Comparison of ENCODE assay signal across 8 cellular contexts in genomic region chr1:87292684-87293493, GRCh38. TPM values are rescaled to one million over a fixed set of nuclear protein-coding genes. Genes with fewer than 3 reads are reported as not detected.
A peak's percentile ranks its signal among the peaks of the same experiment; 100 is the strongest.
DNase-seq lines count a peak whose midpoint lies in the region; ATAC-seq, FAIRE-seq and TF ChIP-seq lines count a peak whose summit lies in the region.

No MANE protein-coding gene starts in this region.

- no peaks in the 10 kb centered on the region for H3K9me3 ChIP-seq in K562 (replicated peaks; ENCODE audit: control insufficient read depth, insufficient read depth, low read depth, low read length)

- no peak overlapping the region for H3K4me2 ChIP-seq in K562 (ENCODE audit: insufficient read depth, low read length)

- 2% methylated on average over 9 of the region's 9 CpGs for WGBS in K562 (ENCODE audit: insufficient coverage, low coverage, missing lambda C conversion rate)

- TF ChIP-seq EP300 in K562 (IDR thresholded peaks at IDR 0.05; ENCODE audit: low read length), result no peak

- intact Hi-C loops in K562 (cut with micrococcal nuclease), result loop anchor here (2.0 kb wide), 2 partner anchors 158 to 660 kb away; no protein-coding TSS in a partner anchor

- no peak overlapping the region for H2AFZ ChIP-seq in K562 (ENCODE audit: low read depth, low read length)

- no TSS peak for BruUV-seq in K562 (replicated peaks; lab: Mats Ljungman, UMichigan)

- peak; percentile 68 to 84 (median 71) for TF ChIP-seq CTCF in K562 (IDR thresholded peaks at IDR 0.05 in 2 of 3, conservative IDR thresholded peaks at IDR 0.05 in 1 of 3; ENCODE audit: insufficient read depth in 2 of 3, low read depth in 1 of 3, low read length in 3 of 3)

- no peaks in the 10 kb centered on the region for H3K79me2 ChIP-seq in K562 (ENCODE audit: control insufficient read depth, insufficient read depth, low read length)

- TF ChIP-seq POLR2A in K562 (conservative IDR thresholded peaks at IDR 0.05), result no peak

- peaks cover 5 to 14% of the 10 kb centered on the region in 2 experiments; a peak in 3 of 5 replicates for H3K27me3 ChIP-seq in K562 (ENCODE audit: control insufficient read depth in 2 of 2, insufficient read depth in 2 of 2, low read length in 2 of 2)

- no peaks in the 10 kb centered on the region for H3K36me3 ChIP-seq in K562 (ENCODE audit: control insufficient read depth, insufficient read depth, low read length)

- H4K20me1 ChIP-seq in K562 (replicated peaks; ENCODE audit: control insufficient read depth, insufficient read depth, low read length), result no peaks in the 10 kb centered on the region

- no peak overlapping the region for H3K9ac ChIP-seq in K562 (ENCODE audit: insufficient read depth in 1 of 2, low read depth in 2 of 2, low read length in 2 of 2)

- in situ Hi-C loops in K562 (cut with MboI), result loop anchor here (25.0 kb wide), 1 partner anchor 644 kb away; no protein-coding TSS in a partner anchor

- H3K4me3 ChIP-seq in K562, result no peak overlapping the region

- peak; percentile 74 for FAIRE-seq in K562 (lab: Jason Lieb, UNC)

- no peak overlapping the region for H3K27ac ChIP-seq in K562 (ENCODE audit: extremely low read depth, low read depth, low read length)

- H3K9me1 ChIP-seq in K562 (ENCODE audit: control insufficient read depth, insufficient read depth, low read length), result no peaks in the 10 kb centered on the region

- CTCF ChIA-PET in K562 (lab: Yijun Ruan, JAX; ENCODE audit: low intra/inter-chr PET ratio), result interaction anchor here (0.6 to 2.0 kb wide), 5 partner anchors 141 to 1483 kb away, joined by 3 to 12 read pairs (median 3); no protein-coding TSS in a partner anchor

- ATAC-seq in K562 (peak; percentile 92), GM21576 (IDR thresholded peaks at IDR 0.05; ENCODE audit: unreplicated experiment) (no peak)

- POLR2A ChIA-PET in K562 (lab: Yijun Ruan, JAX), result no interaction called here

- DNase-seq in D341Med (ENCODE audit: low spot score) (peak; percentile 63), H4 (ENCODE audit: low spot score) (peak; percentile 37), NCI-H1436 (lab: John Stamatoyannopoulos, UW) (peak; percentile 76), T-helper 9 cell (peak; percentile 58), K562 (ENCODE audit: extremely low read depth in 1 of 4, low spot score in 3 of 4) (peak; percentile 49 to 77 (median 58)), inferior parietal cortex (ENCODE audit: extremely low spot score) (peak; percentile 82)
- peak; percentile 40 for DNase-seq in stimulated activated CD4-positive, alpha-beta T cell treated with anti-CD3 and anti-CD28 coated beads, Interleukin-1b, Interleukin-23, amount 100 ng/mL, for 48 hours

- TF ChIP-seq RAD21 in K562 (CRISPR knock-in tag; conservative IDR thresholded peaks at IDR 0.05 in 1 of 2, IDR thresholded peaks at IDR 0.05 in 1 of 2), result peak; percentile 87 to 89

- H3K4me1 ChIP-seq in K562 (replicated peaks in 1 of 2; ENCODE audit: control insufficient read depth in 2 of 2, insufficient read depth in 2 of 2, low read length in 2 of 2), result no peaks in the 10 kb centered on the region

TF ChIP-seq in K562, 482 proteins besides CTCF, POLR2A, EP300 and RAD21 (continues in another document):
- TF ChIP-seq ZBED1 (IDR thresholded peaks at IDR 0.05) (no peak), MCM3 (IDR thresholded peaks at IDR 0.05) (no peak), ASH1L (IDR thresholded peaks at IDR 0.05; ENCODE audit: borderline replicate concordance, low read depth, partially characterized antibody) (no peak), CREM (IDR thresholded peaks at IDR 0.05; ENCODE audit: low read depth) (no peak), ZNF398 (CRISPR knock-in tag; IDR thresholded peaks at IDR 0.05) (no peak), ZBTB9 (CRISPR knock-in tag; IDR thresholded peaks at IDR 0.05) (no peak), SAP30 (IDR thresholded peaks at IDR 0.05; ENCODE audit: borderline replicate concordance, insufficient read depth, low read depth, low read length, poor library complexity, severe bottlenecking) (no peak), SMC3 (conservative IDR thresholded peaks at IDR 0.05; ENCODE audit: insufficient read depth, low read depth, low read length) (peak; percentile 67), RFX5 (IDR thresholded peaks at IDR 0.05; ENCODE audit: low read depth, low read length) (no peak), POLR2AphosphoS5 (IDR thresholded peaks at IDR 0.05; ENCODE audit: control insufficient read depth, insufficient read depth, low read depth, low read length) (no peak), ARID2 (IDR thresholded peaks at IDR 0.05) (0 out of 2 replicates have a peak, but pooled peaks have one; percentile 19)
- TF ChIP-seq, protein P1, sequence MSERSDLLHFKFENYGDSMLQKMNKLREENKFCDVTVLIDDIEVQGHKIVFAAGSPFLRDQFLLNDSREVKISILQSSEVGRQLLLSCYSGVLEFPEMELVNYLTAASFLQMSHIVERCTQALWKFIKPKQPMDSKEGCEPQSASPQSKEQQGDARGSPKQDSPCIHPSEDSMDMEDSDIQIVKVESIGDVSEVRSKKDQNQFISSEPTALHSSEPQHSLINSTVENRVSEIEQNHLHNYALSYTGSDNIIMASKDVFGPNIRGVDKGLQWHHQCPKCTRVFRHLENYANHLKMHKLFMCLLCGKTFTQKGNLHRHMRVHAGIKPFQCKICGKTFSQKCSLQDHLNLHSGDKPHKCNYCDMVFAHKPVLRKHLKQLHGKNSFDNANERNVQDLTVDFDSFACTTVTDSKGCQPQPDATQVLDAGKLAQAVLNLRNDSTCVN (CRISPR knock-in tag; IDR thresholded peaks at IDR 0.05), result no peak
- TF ChIP-seq, protein P2, sequence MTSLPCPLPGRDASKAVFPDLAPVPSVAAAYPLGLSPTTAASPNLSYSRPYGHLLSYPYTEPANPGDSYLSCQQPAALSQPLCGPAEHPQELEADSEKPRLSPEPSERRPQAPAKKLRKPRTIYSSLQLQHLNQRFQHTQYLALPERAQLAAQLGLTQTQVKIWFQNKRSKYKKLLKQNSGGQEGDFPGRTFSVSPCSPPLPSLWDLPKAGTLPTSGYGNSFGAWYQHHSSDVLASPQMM (CRISPR knock-in tag; IDR thresholded peaks at IDR 0.05), result no peak
- TF ChIP-seq, protein P3, sequence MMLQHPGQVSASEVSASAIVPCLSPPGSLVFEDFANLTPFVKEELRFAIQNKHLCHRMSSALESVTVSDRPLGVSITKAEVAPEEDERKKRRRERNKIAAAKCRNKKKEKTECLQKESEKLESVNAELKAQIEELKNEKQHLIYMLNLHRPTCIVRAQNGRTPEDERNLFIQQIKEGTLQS (IDR thresholded peaks at IDR 0.05), result no peak
- TF ChIP-seq, protein P3 (CRISPR knock-in tag; conservative IDR thresholded peaks at IDR 0.05), result no peak

RNA-seq across cellular contexts. Expression of gene LMO4, which starts 35.8 kb away (rescaled TPM):
- total RNA-seq in H4 (2014; rRNA removed; shearing (Covaris generic)), result 28.2 and 33.9 TPM in 2 replicates
- 7.3 and 9.3 TPM in 2 replicates for total RNA-seq in K562 (2011; cell fraction: chromatin; rRNA removed; ENCODE audit: low replicate concordance)
- 6.3 and 8.3 TPM in 2 replicates for total RNA-seq in K562 (2011; cell fraction: nucleolus; rRNA removed)
- 7.6 and 10.4 TPM in 2 replicates for total RNA-seq in K562 (2011; cell fraction: nucleoplasm; rRNA removed)
- total RNA-seq in K562 (2014; rRNA removed) (12.7 and 13.4 TPM in 2 replicates), K562 (2014; rRNA removed; fragmentation: Illumina TruSeq; extraction: Trizol) (23.3 and 24.3 TPM in 2 replicates), K562 (2015; rRNA removed; fragmentation: Illumina TruSeq; extraction: Trizol) (16.0 and 17.5 TPM in 2 replicates), K562 (2021) (32.0 and 32.9 TPM in 2 replicates)
- polyA plus RNA-seq in K562 (2011; rRNA removed) (35.3 and 40.4 TPM in 2 replicates), K562 (2014; fragmentation: Illumina TruSeq; extraction: Trizol) (24.3 and 33.2 TPM in 2 replicates), K562 (2014; fragmentation: Nextera tagmentation; extraction: Ambion mirVana) (1 to 10 TPM; 3.1 to 3.5 TPM), K562 (2014; rRNA removed) (22.4 and 23.9 TPM in 2 replicates)
- polyA plus RNA-seq in K562 (2011; cell fraction: cytosol; rRNA removed), result 30.5 and 34.8 TPM in 2 replicates
- polyA plus RNA-seq in K562 (2011; cell fraction: nucleus; rRNA removed), result 26.9 and 35.6 TPM in 2 replicates
- polyA plus RNA-seq in K562 (2012), result 23.1 and 41.8 TPM in 2 replicates
- polyA minus RNA-seq in K562 (2011; rRNA and poly(A)+ RNA removed), result 17.1 and 18.6 TPM in 2 replicates
- 7.4 and 7.5 TPM in 2 replicates for polyA minus RNA-seq in K562 (2011; cell fraction: cytosol; rRNA and poly(A)+ RNA removed)
- polyA minus RNA-seq in K562 (2011; cell fraction: nucleus; rRNA and poly(A)+ RNA removed), result 11.7 and 15.9 TPM in 2 replicates
